2 cellular contexts compared by ENCODE assay signal in the genomic region with DNA sequence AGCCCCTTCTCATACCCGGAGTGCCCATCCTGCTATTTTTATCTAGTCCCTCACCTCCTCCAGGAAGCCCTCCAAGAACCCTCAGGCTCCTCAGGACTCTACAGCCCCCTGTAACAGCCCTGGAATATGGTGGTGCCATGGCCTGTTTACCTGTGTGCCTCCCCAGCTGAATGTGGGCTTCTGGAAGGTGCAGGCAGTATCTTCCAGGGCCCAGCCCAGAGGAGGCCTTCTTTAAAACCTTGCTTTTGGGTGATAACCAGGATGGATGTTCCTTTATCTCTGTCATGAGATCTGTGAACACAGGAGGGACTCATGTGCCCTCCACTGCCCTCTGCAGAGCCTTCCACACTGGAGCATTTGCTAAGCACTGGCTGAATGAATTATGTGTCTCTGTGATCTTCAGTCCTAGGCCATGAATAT.
TF ChIP-seq lines count a peak whose summit lies in the region.

No MANE protein-coding gene starts in this region.

TF ChIP-seq in IMR-90, 13 proteins besides CTCF, POLR2A, EP300 and RAD21:
- TF ChIP-seq USF2 (IDR thresholded peaks at IDR 0.05; ENCODE audit: low read depth, low read length), result no peak
- no peak for TF ChIP-seq CEBPB (IDR thresholded peaks at IDR 0.05; ENCODE audit: low read depth, low read length)
- no peak for TF ChIP-seq SMC3 (IDR thresholded peaks at IDR 0.05; ENCODE audit: low read depth, low read length)
- TF ChIP-seq MAFK (IDR thresholded peaks at IDR 0.05; ENCODE audit: low read depth, low read length), result no peak
- TF ChIP-seq MXI1 (IDR thresholded peaks at IDR 0.05; ENCODE audit: borderline replicate concordance, low read depth, low read length), result no peak
- no peak for TF ChIP-seq NFE2L2 (IDR thresholded peaks at IDR 0.05; ENCODE audit: low read depth, low read length)
- no peak for TF ChIP-seq BHLHE40 (IDR thresholded peaks at IDR 0.05; ENCODE audit: low read depth, low read length)
- TF ChIP-seq CHD1 (IDR thresholded peaks at IDR 0.05; ENCODE audit: low read depth, low read length), result no peak
- no peak for TF ChIP-seq FOS (IDR thresholded peaks at IDR 0.05; ENCODE audit: low read depth, low read length)
- TF ChIP-seq, protein P1, sequence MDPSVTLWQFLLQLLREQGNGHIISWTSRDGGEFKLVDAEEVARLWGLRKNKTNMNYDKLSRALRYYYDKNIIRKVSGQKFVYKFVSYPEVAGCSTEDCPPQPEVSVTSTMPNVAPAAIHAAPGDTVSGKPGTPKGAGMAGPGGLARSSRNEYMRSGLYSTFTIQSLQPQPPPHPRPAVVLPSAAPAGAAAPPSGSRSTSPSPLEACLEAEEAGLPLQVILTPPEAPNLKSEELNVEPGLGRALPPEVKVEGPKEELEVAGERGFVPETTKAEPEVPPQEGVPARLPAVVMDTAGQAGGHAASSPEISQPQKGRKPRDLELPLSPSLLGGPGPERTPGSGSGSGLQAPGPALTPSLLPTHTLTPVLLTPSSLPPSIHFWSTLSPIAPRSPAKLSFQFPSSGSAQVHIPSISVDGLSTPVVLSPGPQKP (IDR thresholded peaks at IDR 0.05; ENCODE audit: borderline replicate concordance, low read depth, low read length), result no peak
- TF ChIP-seq RFX5 (IDR thresholded peaks at IDR 0.05; ENCODE audit: low read depth, low read length), result no peak
- TF ChIP-seq MAZ (IDR thresholded peaks at IDR 0.05; ENCODE audit: borderline replicate concordance, low read depth, low read length), result no peak
- TF ChIP-seq RCOR1 (IDR thresholded peaks at IDR 0.05; ENCODE audit: insufficient replicate concordance, low read length), result no peak
TF ChIP-seq in IMR-90: peak in this region for 0.

TF ChIP-seq in K562, 482 proteins besides CTCF, POLR2A, EP300 and RAD21:
- TF ChIP-seq FOSL1 (tag; conservative IDR thresholded peaks at IDR 0.05) (0 out of 2 replicates have a peak, but pooled peaks have one; percentile 8), KDM1A (IDR thresholded peaks at IDR 0.05) (peak in 1 of 2 experiments; percentile 28; a peak in 3 of 4 replicates), TCF3 (CRISPR knock-in tag; IDR thresholded peaks at IDR 0.05) (0 out of 2 replicates have a peak, but pooled peaks have one; percentile 3), NFIX (CRISPR knock-in tag; IDR thresholded peaks at IDR 0.05; ENCODE audit: low read depth) (no peak), PBX2 (CRISPR knock-in tag; IDR thresholded peaks at IDR 0.05; ENCODE audit: low read depth) (no peak), PBX2 (tag; conservative IDR thresholded peaks at IDR 0.05; ENCODE audit: low read depth) (peak; percentile 37; the same call in 1 of the 2 replicates), ETS2 (tag; IDR thresholded peaks at IDR 0.05; ENCODE audit: borderline replicate concordance, poor library complexity, severe bottlenecking) (no peak), ZNF436 (CRISPR knock-in tag; IDR thresholded peaks at IDR 0.05) (peak; percentile 82), NFXL1 (CRISPR knock-in tag; IDR thresholded peaks at IDR 0.05) (no peak), PML (IDR thresholded peaks at IDR 0.05; ENCODE audit: low read length) (no peak), CBFA2T2 (conservative IDR thresholded peaks at IDR 0.05) (peak; percentile 26; the same call in 1 of the 2 replicates), TAL1 (IDR thresholded peaks at IDR 0.05) (peak; percentile 28; the same call in 1 of the 2 replicates), MECOM (CRISPR knock-in tag; IDR thresholded peaks at IDR 0.05) (peak; percentile 74; the same call in 1 of the 2 replicates), RBM15 (IDR thresholded peaks at IDR 0.05; ENCODE audit: insufficient read depth, low read length) (no peak), ZFP36 (IDR thresholded peaks at IDR 0.05; ENCODE audit: low read depth, low read length, partially characterized antibody) (peak; percentile 95), MCM7 (IDR thresholded peaks at IDR 0.05) (no peak), MEIS2 (IDR thresholded peaks at IDR 0.05; ENCODE audit: partially characterized antibody) (peak; percentile 27), ARID1B (IDR thresholded peaks at IDR 0.05) (peak; percentile 45; the same call in 1 of the 2 replicates), CBFA2T3 (IDR thresholded peaks at IDR 0.05) (peak; percentile 64), DPF2 (IDR thresholded peaks at IDR 0.05) (peak; percentile 24; the same call in 1 of the 2 replicates), BRF1 (IDR thresholded peaks at IDR 0.05; ENCODE audit: borderline replicate concordance, extremely low read depth, insufficient read length) (no peak), ZNF311 (CRISPR knock-in tag; IDR thresholded peaks at IDR 0.05) (peak; percentile 58; the same call in 1 of the 2 replicates), RBM25 (IDR thresholded peaks at IDR 0.05; ENCODE audit: low read depth, low read length, severe bottlenecking) (peak; percentile 45), ZSCAN32 (CRISPR knock-in tag; IDR thresholded peaks at IDR 0.05) (peak; percentile 49; the same call in 1 of the 2 replicates), BCOR (IDR thresholded peaks at IDR 0.05) (peak; percentile 60; the same call in 1 of the 2 replicates), CXXC5 (CRISPR knock-in tag; IDR thresholded peaks at IDR 0.05) (0 out of 2 replicates have a peak, but pooled peaks have one; percentile 11)
- TF ChIP-seq, protein P2, sequence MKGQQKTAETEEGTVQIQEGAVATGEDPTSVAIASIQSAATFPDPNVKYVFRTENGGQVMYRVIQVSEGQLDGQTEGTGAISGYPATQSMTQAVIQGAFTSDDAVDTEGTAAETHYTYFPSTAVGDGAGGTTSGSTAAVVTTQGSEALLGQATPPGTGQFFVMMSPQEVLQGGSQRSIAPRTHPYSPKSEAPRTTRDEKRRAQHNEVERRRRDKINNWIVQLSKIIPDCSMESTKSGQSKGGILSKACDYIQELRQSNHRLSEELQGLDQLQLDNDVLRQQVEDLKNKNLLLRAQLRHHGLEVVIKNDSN (CRISPR knock-in tag; IDR thresholded peaks at IDR 0.05), result no peak
- TF ChIP-seq, protein P3, sequence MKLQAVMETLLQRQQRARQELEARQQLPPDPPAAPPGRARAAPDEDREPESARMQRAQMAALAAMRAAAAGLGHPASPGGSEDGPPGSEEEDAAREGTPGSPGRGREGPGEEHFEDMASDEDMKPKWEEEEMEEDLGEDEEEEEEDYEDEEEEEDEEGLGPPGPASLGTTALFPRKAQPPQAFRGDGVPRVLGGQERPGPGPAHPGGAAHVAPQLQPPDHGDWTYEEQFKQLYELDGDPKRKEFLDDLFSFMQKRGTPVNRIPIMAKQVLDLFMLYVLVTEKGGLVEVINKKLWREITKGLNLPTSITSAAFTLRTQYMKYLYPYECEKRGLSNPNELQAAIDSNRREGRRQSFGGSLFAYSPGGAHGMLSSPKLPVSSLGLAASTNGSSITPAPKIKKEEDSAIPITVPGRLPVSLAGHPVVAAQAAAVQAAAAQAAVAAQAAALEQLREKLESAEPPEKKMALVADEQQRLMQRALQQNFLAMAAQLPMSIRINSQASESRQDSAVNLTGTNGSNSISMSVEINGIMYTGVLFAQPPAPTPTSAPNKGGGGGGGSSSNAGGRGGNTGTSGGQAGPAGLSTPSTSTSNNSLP (IDR thresholded peaks at IDR 0.05; ENCODE audit: borderline replicate concordance, low read depth, low read length), result no peak
- TF ChIP-seq, protein P4, sequence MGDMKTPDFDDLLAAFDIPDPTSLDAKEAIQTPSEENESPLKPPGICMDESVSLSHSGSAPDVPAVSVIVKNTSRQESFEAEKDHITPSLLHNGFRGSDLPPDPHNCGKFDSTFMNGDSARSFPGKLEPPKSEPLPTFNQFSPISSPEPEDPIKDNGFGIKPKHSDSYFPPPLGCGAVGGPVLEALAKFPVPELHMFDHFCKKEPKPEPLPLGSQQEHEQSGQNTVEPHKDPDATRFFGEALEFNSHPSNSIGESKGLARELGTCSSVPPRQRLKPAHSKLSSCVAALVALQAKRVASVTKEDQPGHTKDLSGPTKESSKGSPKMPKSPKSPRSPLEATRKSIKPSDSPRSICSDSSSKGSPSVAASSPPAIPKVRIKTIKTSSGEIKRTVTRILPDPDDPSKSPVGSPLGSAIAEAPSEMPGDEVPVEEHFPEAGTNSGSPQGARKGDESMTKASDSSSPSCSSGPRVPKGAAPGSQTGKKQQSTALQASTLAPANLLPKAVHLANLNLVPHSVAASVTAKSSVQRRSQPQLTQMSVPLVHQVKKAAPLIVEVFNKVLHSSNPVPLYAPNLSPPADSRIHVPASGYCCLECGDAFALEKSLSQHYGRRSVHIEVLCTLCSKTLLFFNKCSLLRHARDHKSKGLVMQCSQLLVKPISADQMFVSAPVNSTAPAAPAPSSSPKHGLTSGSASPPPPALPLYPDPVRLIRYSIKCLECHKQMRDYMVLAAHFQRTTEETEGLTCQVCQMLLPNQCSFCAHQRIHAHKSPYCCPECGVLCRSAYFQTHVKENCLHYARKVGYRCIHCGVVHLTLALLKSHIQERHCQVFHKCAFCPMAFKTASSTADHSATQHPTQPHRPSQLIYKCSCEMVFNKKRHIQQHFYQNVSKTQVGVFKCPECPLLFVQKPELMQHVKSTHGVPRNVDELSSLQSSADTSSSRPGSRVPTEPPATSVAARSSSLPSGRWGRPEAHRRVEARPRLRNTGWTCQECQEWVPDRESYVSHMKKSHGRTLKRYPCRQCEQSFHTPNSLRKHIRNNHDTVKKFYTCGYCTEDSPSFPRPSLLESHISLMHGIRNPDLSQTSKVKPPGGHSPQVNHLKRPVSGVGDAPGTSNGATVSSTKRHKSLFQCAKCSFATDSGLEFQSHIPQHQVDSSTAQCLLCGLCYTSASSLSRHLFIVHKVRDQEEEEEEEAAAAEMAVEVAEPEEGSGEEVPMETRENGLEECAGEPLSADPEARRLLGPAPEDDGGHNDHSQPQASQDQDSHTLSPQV (IDR thresholded peaks at IDR 0.05), result 0 out of 2 replicates have a peak, but pooled peaks have one; percentile 50
